In the genomic region with DNA sequence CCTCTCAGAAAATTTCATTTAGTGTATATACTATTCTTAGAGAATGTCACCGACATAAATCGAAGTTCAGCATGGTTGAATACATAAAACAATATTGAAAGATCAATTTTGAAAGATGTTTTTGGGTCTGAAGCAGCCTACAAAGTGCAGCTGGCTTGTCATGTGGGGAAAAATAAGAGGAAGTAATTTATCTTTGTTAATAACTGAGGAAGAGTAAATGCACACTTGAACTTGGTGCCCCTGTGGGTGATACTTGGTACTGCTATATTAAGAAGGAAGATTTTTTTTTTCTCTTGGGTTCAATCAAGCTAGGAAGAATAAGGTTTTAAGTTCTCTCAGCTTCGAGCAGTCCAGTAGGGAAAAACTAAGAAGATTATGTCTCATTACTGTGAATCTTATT, we compare ENCODE assay signal across 14 cellular contexts.
DNase-seq lines count a peak whose midpoint lies in the region; ATAC-seq, FAIRE-seq and TF ChIP-seq lines count a peak whose summit lies in the region.
"Had no signal": no experiment of that assay in that cellular context is flagged by ENCODE, and none has a peak within 500 bp of the region (broad histone marks: within the 10 kb centered on the region; RNA-seq: fewer than 3 reads in every experiment).

No MANE protein-coding gene starts in this region.

- H3K56ac ChIP-seq in mesendoderm (ENCODE audit: low read length): no peak overlapping the region

- no peak overlapping the region for H3K4me3 ChIP-seq in Jurkat, Clone E6-1 (ENCODE audit: low read length)
- no peak overlapping the region for H3K4me3 ChIP-seq in WERI-Rb-1 (ENCODE audit: low read depth, low read length)
- no peak overlapping the region for H3K4me3 ChIP-seq in mesendoderm (ENCODE audit: low read length)
- H3K4me3 ChIP-seq: left lung, thoracic aorta had no signal

- no peaks in the 10 kb centered on the region for H3K79me1 ChIP-seq in mesendoderm (ENCODE audit: low read length)

- H3K4me1 ChIP-seq in mesendoderm (ENCODE audit: control insufficient read depth, low read depth, low read length): no peaks in the 10 kb centered on the region
- H3K4me1 ChIP-seq: left lung had no signal

- no peak overlapping the region for H4K5ac ChIP-seq in mesendoderm (ENCODE audit: low read length)

- H3K36me3 ChIP-seq in WERI-Rb-1 (no peaks in the 10 kb centered on the region), mesendoderm (ENCODE audit: control insufficient read depth, insufficient read depth, low read length) (no peaks in the 10 kb centered on the region)
- H3K36me3 ChIP-seq: left lung, thoracic aorta had no signal

- no CpG with 5 or more reads among the region's 3 CpGs for WGBS in mesendoderm (ENCODE audit: extremely low coverage, insufficient coverage, low lambda C conversion rate)

- no peak overlapping the region for H3K9ac ChIP-seq in mesendoderm (ENCODE audit: low read length)

- no peak overlapping the region for H3K4ac ChIP-seq in mesendoderm (ENCODE audit: low read depth, low read length)

- no peak overlapping the region for H4K8ac ChIP-seq in mesendoderm (ENCODE audit: low read depth, low read length)

- 0 out of 2 replicates have a peak, but pooled peaks have one; percentile 5 for TF ChIP-seq CTCF in WERI-Rb-1 (IDR thresholded peaks at IDR 0.05; ENCODE audit: low read depth, low read length)

- no peak overlapping the region for H2BK15ac ChIP-seq in mesendoderm (replicated peaks; ENCODE audit: low read depth)

- H2BK120ac ChIP-seq in mesendoderm (ENCODE audit: low read depth, low read length): no peak overlapping the region

- H3K9me3 ChIP-seq in WERI-Rb-1 (ENCODE audit: severe bottlenecking): no peaks in the 10 kb centered on the region
- H3K9me3 ChIP-seq: thoracic aorta had no signal

- no peaks in the 10 kb centered on the region for H3K79me2 ChIP-seq in mesendoderm (ENCODE audit: control insufficient read depth, insufficient read depth, low read length)

- FAIRE-seq in HTR-8/SVneo (lab: Jason Lieb, UNC): no peak

- no peak overlapping the region for H2BK5ac ChIP-seq in mesendoderm (ENCODE audit: low read length)

- no peak overlapping the region for H3K18ac ChIP-seq in mesendoderm (ENCODE audit: low read length)

- no peaks in the 10 kb centered on the region for H3K27me3 ChIP-seq in WERI-Rb-1 (ENCODE audit: insufficient read depth, low read depth, severe bottlenecking)
- H3K27me3 ChIP-seq in mesendoderm (ENCODE audit: insufficient read depth, low read length, poor library complexity): no peaks in the 10 kb centered on the region
- H3K27me3 ChIP-seq: left lung had no signal

- no peak overlapping the region for H3K4me2 ChIP-seq in mesendoderm (ENCODE audit: low read length)

- no peak overlapping the region for H3K23ac ChIP-seq in mesendoderm (ENCODE audit: low read length)

- ATAC-seq in GM21529 (IDR thresholded peaks at IDR 0.05; ENCODE audit: unreplicated experiment) (no peak), GM18867 (IDR thresholded peaks at IDR 0.05; ENCODE audit: unreplicated experiment) (no peak)
- ATAC-seq: left lung; natural killer cell treated with Interleukin-12 subunit alpha and Interleukin-12 subunit beta and Interleukin-15 and Interleukin-18, amount 100 ng/mL, for 72 hours had no signal

- no peak overlapping the region for H3K27ac ChIP-seq in WERI-Rb-1
- no peak overlapping the region for H3K27ac ChIP-seq in mesendoderm (ENCODE audit: low read depth, low read length)
- H3K27ac ChIP-seq: left lung, thoracic aorta had no signal

- DNase-seq in D341Med (ENCODE audit: low spot score): peak; percentile 18
- peak; percentile 27 for DNase-seq in Jurkat, Clone E6-1 (ENCODE audit: low read depth, low spot score)
- DNase-seq in WERI-Rb-1: no peak
- DNase-seq in mesendoderm: peak; percentile 5
- DNase-seq in HTR-8/SVneo (ENCODE audit: insufficient read length, low spot score): no peak
- no peak for DNase-seq in stimulated activated CD4-positive, alpha-beta T cell treated with anti-CD3 and anti-CD28 coated beads, Interleukin-4, amount 100 ng/mL, for 4 hours
- DNase-seq: amniotic stem cell; effector CD8-positive, alpha-beta T cell; left lung; NCI-H2227 treated with DMSO at 0.1 percent for 48 hours had no signal

- no peak overlapping the region for H2AK5ac ChIP-seq in mesendoderm (ENCODE audit: low read length)

Comparison
In these comparisons a context has a peak if more than half of its experiments do, and no peak if none do; other contexts are left out.
1. DNase-seq: peak in D341Med (single experiment), Jurkat, Clone E6-1 (single experiment) and mesendoderm (single experiment); none in WERI-Rb-1 (single experiment), HTR-8/SVneo (single experiment) and stimulated activated CD4-positive, alpha-beta T cell treated with anti-CD3 and anti-CD28 coated beads, Interleukin-4, amount 100 ng/mL, for 4 hours (0 of 2).